17 cellular contexts compared by ENCODE assay signal in genomic region chr14:84343637-84344036, GRCh38.
A peak's percentile ranks its signal among the peaks of the same experiment; 100 is the strongest.
DNase-seq lines count a peak whose midpoint lies in the region; ATAC-seq and TF ChIP-seq lines count a peak whose summit lies in the region.
"Had no signal": no experiment of that assay in that cellular context is flagged by ENCODE, and none has a peak within 500 bp of the region (broad histone marks: within the 10 kb centered on the region; RNA-seq: fewer than 3 reads in every experiment).

No MANE protein-coding gene starts in this region.

- H3K4me3 ChIP-seq in fibroblast of pulmonary artery (replicated peaks; ENCODE audit: low read depth, low read length) = no peak overlapping the region

- TF ChIP-seq CTCF in fibroblast of pulmonary artery (IDR thresholded peaks at IDR 0.05; ENCODE audit: low read length, missing control alignments) = no peak

- DNase-seq in GM04503 (ENCODE audit: low read depth) (peak; percentile 4), amniotic epithelial cell (ENCODE audit: low read depth) (peak; percentile 79), fibroblast of pulmonary artery (ENCODE audit: low read depth) (peak; percentile 84), renal cortical epithelial cell (ENCODE audit: low read depth) (peak; percentile 59), NCI-H82 treated with DMSO at 0.1 percent for 48 hours (lab: John Stamatoyannopoulos, UW; ENCODE audit: unreplicated experiment) (no peak), cerebellar nuclear complex (lab: John Stamatoyannopoulos, UW) (no peak)
- DNase-seq: COR-L47; Kasumi-1; natural killer cell; NCI-H1092 treated with DMSO at 0.1 percent for 48 hours; NCI-H2081 treated with DMSO at 0.1 percent for 48 hours; NCI-H82; small intestine; stimulated activated CD4-positive, alpha-beta T cell treated with anti-CD3 and anti-CD28 coated beads, Interleukin-4, amount 100 ng/mL, for 4 hours had no signal

- ATAC-seq in HG03039 (IDR thresholded peaks at IDR 0.05; ENCODE audit: unreplicated experiment) (no peak), GM19395 (IDR thresholded peaks at IDR 0.05; ENCODE audit: unreplicated experiment) (no peak)
- ATAC-seq: activated T-helper 17 cell treated with anti-CD3 and anti-CD28 coated beads, Interleukin-2, amount 50 U/mL, for 72 hours; natural killer cell had no signal

Comparison
In these comparisons a context has a peak if more than half of its experiments do, and no peak if none do; other contexts are left out.
1. DNase-seq: peak in GM04503 (single experiment), amniotic epithelial cell (single experiment), fibroblast of pulmonary artery (single experiment) and renal cortical epithelial cell (single experiment); none in NCI-H82 treated with DMSO at 0.1 percent for 48 hours (single experiment) and cerebellar nuclear complex (0 of 2).